13 cellular contexts compared by ENCODE assay signal in the genomic region with DNA sequence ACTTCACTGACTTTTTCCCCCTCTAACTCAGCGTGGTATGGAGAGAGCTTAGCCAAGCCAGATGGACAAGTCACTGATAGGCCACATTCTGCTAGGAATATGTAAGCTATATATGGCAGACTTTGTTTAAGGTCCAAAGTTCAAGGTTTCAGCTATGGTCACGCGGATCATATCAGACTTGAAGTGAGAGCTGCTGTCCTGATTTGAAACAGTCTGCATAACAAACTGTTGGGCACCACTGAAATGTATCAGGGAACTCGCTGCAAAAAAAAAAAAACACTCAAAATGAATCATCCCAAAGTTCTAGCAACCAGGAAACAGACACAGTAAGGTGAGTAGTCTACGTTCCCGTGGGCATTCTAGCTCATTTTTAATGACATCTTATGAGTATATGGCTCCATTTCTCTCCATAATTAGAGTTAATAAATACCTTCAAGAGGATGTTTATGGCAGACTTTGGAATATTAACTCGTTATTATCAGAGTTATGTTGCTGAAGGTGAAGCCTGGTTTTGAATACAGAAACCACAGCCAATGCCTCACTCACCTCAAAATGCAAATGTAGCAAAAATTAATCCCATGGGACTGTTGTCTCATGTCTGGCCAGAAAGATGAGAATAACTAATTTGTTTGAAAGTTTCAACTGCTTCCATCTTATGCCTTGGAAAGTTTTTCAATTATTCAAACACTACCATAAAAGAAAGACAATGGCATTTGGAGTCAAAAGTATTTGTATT. TPM values are rescaled to one million over a fixed set of nuclear protein-coding genes. Genes with fewer than 3 reads are reported as not detected.
DNase-seq lines count a peak whose midpoint lies in the region; ATAC-seq, FAIRE-seq and TF ChIP-seq lines count a peak whose summit lies in the region.
"Had no signal": no experiment of that assay in that cellular context is flagged by ENCODE, and none has a peak within 500 bp of the region (broad histone marks: within the 10 kb centered on the region; RNA-seq: fewer than 3 reads in every experiment).

No MANE protein-coding gene starts in this region.

- no peak for DNase-seq in GM12892 (ENCODE audit: insufficient read length)
- peak; percentile 19 for DNase-seq in NAMALWA (ENCODE audit: low spot score)
- DNase-seq in germinal center (ENCODE audit: low spot score): peak; percentile 25
- no peak for DNase-seq in globus pallidus (ENCODE audit: low spot score)
- DNase-seq in osteocyte (ENCODE audit: extremely low spot score, unreplicated experiment): no peak
- no peak for DNase-seq in NCI-H1417 treated with DMSO at 0.1 percent for 48 hours (lab: John Stamatoyannopoulos, UW)
- DNase-seq in right atrium auricular region (ENCODE audit: low spot score): no peak
- DNase-seq: activated T-cell treated with anti-CD3 and anti-CD28 coated beads for 4 hours had no signal

- no peaks in the 10 kb centered on the region for H3K36me3 Mint-ChIP-seq in osteocyte (ENCODE audit: unreplicated experiment)
- H3K36me3 Mint-ChIP-seq: mesothelial cell of epicardium had no signal

- peaks cover 2% of the 10 kb centered on the region for H3K27me3 Mint-ChIP-seq in osteocyte (ENCODE audit: unreplicated experiment)
- H3K27me3 Mint-ChIP-seq: dendritic cell treated with granulocyte-macrophage colony-stimulating factor and Interleukin-4, amounts not matched to agents 40 ng/mL and 50 ng/mL, for 4 days had no signal

- peaks cover 0 to 20% of the 10 kb centered on the region in 2 donors for H3K4me1 ChIP-seq in right atrium auricular region

- TF ChIP-seq CTCF in osteocyte (IDR thresholded peaks at IDR 0.05) (no peak), right atrium auricular region (IDR thresholded peaks at IDR 0.05) (no peak)

- H3K27me3 ChIP-seq in right atrium auricular region: no peaks in the 10 kb centered on the region

- H3K36me3 ChIP-seq in right atrium auricular region: no peaks in the 10 kb centered on the region

- TF ChIP-seq POLR2A in GM12892 (IDR thresholded peaks at IDR 0.05; ENCODE audit: low read depth, low read length): no peak

- FAIRE-seq in GM12892 (lab: Jason Lieb, UNC): peak; percentile 17
- FAIRE-seq: D721Med had no signal

- no peak overlapping the region for H3K27ac Mint-ChIP-seq in osteocyte (ENCODE audit: unreplicated experiment)
- H3K27ac Mint-ChIP-seq: dendritic cell treated with granulocyte-macrophage colony-stimulating factor and Interleukin-4, amounts not matched to agents 40 ng/mL and 50 ng/mL, for 4 days; mesothelial cell of epicardium had no signal

- no peaks in the 10 kb centered on the region for H3K9me3 Mint-ChIP-seq in osteocyte (ENCODE audit: unreplicated experiment)
- H3K9me3 Mint-ChIP-seq: dendritic cell treated with granulocyte-macrophage colony-stimulating factor and Interleukin-4, amounts not matched to agents 40 ng/mL and 50 ng/mL, for 4 days; mesothelial cell of epicardium had no signal

- H3K4me3 ChIP-seq in right atrium auricular region: no peak overlapping the region

- no peaks in the 10 kb centered on the region for H3K4me1 Mint-ChIP-seq in osteocyte (ENCODE audit: unreplicated experiment)
- H3K4me1 Mint-ChIP-seq: mesothelial cell of epicardium had no signal

- ATAC-seq in HG02610 (IDR thresholded peaks at IDR 0.05; ENCODE audit: unreplicated experiment): peak; percentile 60
- ATAC-seq: activated CD4-positive, CD25-positive, alpha-beta regulatory T cell treated with anti-CD3 and anti-CD28 coated beads, Interleukin-2, amount 50 U/mL, for 24 hours had no signal

- no peaks in the 10 kb centered on the region for H3K9me3 ChIP-seq in right atrium auricular region

- H3K4me3 Mint-ChIP-seq in osteocyte (ENCODE audit: unreplicated experiment): no peak overlapping the region
- H3K4me3 Mint-ChIP-seq: dendritic cell treated with granulocyte-macrophage colony-stimulating factor and Interleukin-4, amounts not matched to agents 40 ng/mL and 50 ng/mL, for 4 days; mesothelial cell of epicardium had no signal

- no peak overlapping the region for H3K27ac ChIP-seq in right atrium auricular region

RNA-seq across cellular contexts. Expression of gene DPH3, which starts 12.3 kb away (rescaled TPM):
- polyA plus RNA-seq in GM12892 (2012; ENCODE audit: missing spikeins): 18.1 TPM
- 16.7 and 21.4 TPM in 2 replicates for total RNA-seq in osteocyte
- total RNA-seq in right atrium auricular region: 10 to 100 TPM; 17.3 to 17.7 TPM

RNA-seq across cellular contexts. Expression of gene OXNAD1, which starts 12.6 kb away (rescaled TPM):
- polyA plus RNA-seq in GM12892 (2012; ENCODE audit: missing spikeins): 14.0 TPM
- total RNA-seq in osteocyte (10.4 and 10.8 TPM in 2 replicates), right atrium auricular region (10 to 100 TPM in 1 of 2 donors, 1 to 10 TPM in 1; 9.8 to 15.7 TPM)

Comparison
In these comparisons a context has a peak if more than half of its experiments do, and no peak if none do; other contexts are left out.
1. DNase-seq: peak in NAMALWA (single experiment) and germinal center (single experiment); none in GM12892 (single experiment), globus pallidus (single experiment), osteocyte (single experiment), NCI-H1417 treated with DMSO at 0.1 percent for 48 hours (single experiment) and right atrium auricular region (single experiment).